ENCODE assay signal across 16 cellular contexts in the genomic region with DNA sequence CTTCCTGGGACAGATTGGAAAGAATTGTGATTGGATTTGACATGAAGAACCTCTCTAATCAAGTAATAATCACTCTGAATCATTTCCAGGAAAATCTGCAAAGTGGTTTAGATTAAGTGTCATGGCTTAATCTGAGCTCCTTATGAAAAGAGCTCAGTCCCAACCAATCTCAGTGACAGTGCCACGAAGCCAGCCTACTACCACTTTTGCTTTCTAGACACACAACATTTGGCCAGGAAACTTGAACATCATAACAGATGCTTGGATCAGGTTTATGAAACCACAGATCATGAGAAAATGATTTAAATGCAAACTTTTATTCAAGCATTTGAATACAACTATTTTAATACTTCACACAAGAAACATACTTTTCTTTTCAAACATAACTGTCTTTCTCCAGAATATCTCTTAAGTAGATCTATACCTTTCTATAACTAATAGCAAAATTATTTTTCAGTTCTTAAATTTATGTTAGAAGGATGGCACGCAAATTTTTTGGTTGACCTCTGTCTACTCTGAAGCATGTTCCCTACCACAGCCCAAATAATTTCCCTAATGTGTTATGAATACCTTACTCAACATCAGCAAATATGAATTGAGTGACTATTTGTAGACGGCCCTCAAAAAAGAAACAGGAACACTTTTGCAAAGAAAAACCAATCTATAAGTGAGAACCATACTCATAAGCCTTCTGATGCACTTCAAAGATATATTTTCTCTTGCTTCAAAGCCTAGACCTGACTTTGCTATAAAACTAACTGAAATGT.
"Had no signal": no experiment of that assay in that cellular context is flagged by ENCODE, and none has a peak within 500 bp of the region (broad histone marks: within the 10 kb centered on the region; RNA-seq: fewer than 3 reads in every experiment).

No MANE protein-coding gene starts in this region.

- H3K4me3 ChIP-seq: coronary artery, esophagus squamous epithelium, stomach, testis, upper lobe of left lung had no signal

- H3K4me1 ChIP-seq: esophagus squamous epithelium, foreskin keratinocyte, stomach, testis, upper lobe of left lung had no signal

- H3K27ac ChIP-seq: coronary artery, esophagus squamous epithelium, foreskin keratinocyte, stomach, testis, upper lobe of left lung had no signal

- H3K36me3 ChIP-seq: esophagus squamous epithelium, stomach, upper lobe of left lung had no signal

- DNase-seq: activated CD4-positive, alpha-beta T cell treated with anti-CD3 and anti-CD28 coated beads, Interleukin-2, amount 10 ng/mL, durations not matched to agents 24 days and 14 days; activated CD4-positive, CD25-positive, alpha-beta regulatory T cell; activated CD8-positive, alpha-beta memory T cell treated with anti-CD3 and anti-CD28 coated beads, Interleukin-2, amount 50 U/mL, for 4 hours; activated CD8-positive, alpha-beta T cell treated with anti-CD3 and anti-CD28 coated beads, Interleukin-2, amount 10 ng/mL, durations not matched to agents 7 days and 5 days; activated effector memory CD4-positive, alpha-beta T cell treated with anti-CD3 and anti-CD28 coated beads, Interleukin-2, amount 50 U/mL, for 16 hours; activated T-cell treated with anti-CD3 and anti-CD28 coated beads, Interleukin-2, amount 50 U/mL, for 48 hours; effector CD4-positive, alpha-beta T cell; esophagus squamous epithelium; stimulated activated CD4-positive, alpha-beta T cell treated with anti-CD3 and anti-CD28 coated beads, Interleukin-12 subunit alpha, Interleukin-12 subunit beta, amount 100 ng/mL, for 4 hours; stimulated activated CD4-positive, alpha-beta T cell treated with anti-CD3 and anti-CD28 coated beads, Interleukin-2, amount 100 ng/mL, for 24 hours; stomach; T-helper 17 cell; testis; upper lobe of left lung had no signal

- H3K27me3 ChIP-seq: esophagus squamous epithelium, foreskin keratinocyte, stomach, testis, upper lobe of left lung had no signal

- H3K9me3 ChIP-seq: esophagus squamous epithelium, stomach, testis, upper lobe of left lung had no signal
